8 cellular contexts compared by ENCODE assay signal in genomic region chr11:47715082-47715669, GRCh38. TPM values are rescaled to one million over a fixed set of nuclear protein-coding genes. Genes with fewer than 3 reads are reported as not detected.
DNase-seq lines count a peak whose midpoint lies in the region; ATAC-seq and TF ChIP-seq lines count a peak whose summit lies in the region.

Gene AGBL2 (minus strand): TSS chr11:47715369. CDS start chr11:47714650, 719 bp downstream.

- peak; percentile 46 for DNase-seq in DMS79 (lab: John Stamatoyannopoulos, UW)
- DNase-seq in SHP77 (lab: John Stamatoyannopoulos, UW), result peak; percentile 83 to 89
- peak; percentile 87 for DNase-seq in activated naive CD4-positive, alpha-beta T cell treated with anti-CD3 and anti-CD28 coated beads for 36 hours
- peak; percentile 74 for DNase-seq in glomerular visceral epithelial cell (ENCODE audit: extremely low spot score)
- peak; percentile 90 for DNase-seq in osteoblast (ENCODE audit: insufficient read length, low spot score, missing footprints)
- peak; percentile 78 for DNase-seq in testis

- H4K20me1 ChIP-seq in KMS-11 (ENCODE audit: insufficient read depth) (no peaks in the 10 kb centered on the region), osteoblast (ENCODE audit: insufficient read depth, low read length) (peaks cover 3% of the 10 kb centered on the region)

- peak within 1 kb of the TSS; percentile 70 for H2AFZ ChIP-seq in KMS-11 (ENCODE audit: low read depth)
- H2AFZ ChIP-seq in osteoblast (ENCODE audit: low read length), result peak within 1 kb of the TSS; percentile 87

- peak within 1 kb of the TSS; percentile 81 for H3K9ac ChIP-seq in KMS-11

- H3K4me1 ChIP-seq in KMS-11 (ENCODE audit: low read depth, poor library complexity, severe bottlenecking) (peaks cover 48% of the 10 kb centered on the region), osteoblast (ENCODE audit: insufficient read depth, low read length) (peaks cover 7% of the 10 kb centered on the region), testis (peaks cover 7% of the 10 kb centered on the region)

- H3K27me3 ChIP-seq in KMS-11 (ENCODE audit: insufficient read depth, low read depth) (no peaks in the 10 kb centered on the region), osteoblast (ENCODE audit: insufficient read depth, low read length) (no peaks in the 10 kb centered on the region), testis (no peaks in the 10 kb centered on the region)

- H3K4me3 Mint-ChIP-seq in activated naive CD4-positive, alpha-beta T cell treated with anti-CD3 and anti-CD28 coated beads for 36 hours, result peak within 1 kb of the TSS; percentile 91

- CTCF ChIA-PET in activated naive CD4-positive, alpha-beta T cell treated with anti-CD3 and anti-CD28 coated beads for 36 hours (lab: Charles Lee), result interaction anchor here (0.8 to 1.5 kb wide), 3 partner anchors 10 to 135 kb away, joined by 3 to 4 read pairs (median 4); partner anchors contain the start of gene NUP160

- intact Hi-C loops in activated naive CD4-positive, alpha-beta T cell treated with anti-CD3 and anti-CD28 coated beads for 36 hours (cut with micrococcal nuclease), result loop anchor here (1.0 to 2.0 kb wide), 5 partner anchors 52 to 289 kb away; partner anchors contain the start of genes FNBP4, KBTBD4, MTCH2 and NDUFS3
- intact Hi-C loops in testis (cut with DNase I; ENCODE audit: low total_unique reads), result no loop called here

- H3K36me3 ChIP-seq in KMS-11 (ENCODE audit: insufficient read depth), result peaks cover 10% of the 10 kb centered on the region; the same call in 1 of the 2 replicates
- peaks cover 42% of the 10 kb centered on the region for H3K36me3 ChIP-seq in osteoblast (ENCODE audit: insufficient read depth, low read length)
- H3K36me3 ChIP-seq in testis (ENCODE audit: low read depth, missing control alignments), result no peaks in the 10 kb centered on the region

- TF ChIP-seq CTCF in KMS-11 (conservative IDR thresholded peaks at IDR 0.05; ENCODE audit: low read depth, low read length) (no peak), osteoblast (IDR thresholded peaks at IDR 0.05; ENCODE audit: extremely low read depth, low read depth, low read length) (no peak), testis (IDR thresholded peaks at IDR 0.05) (no peak)

- H3K4me3 ChIP-seq in KMS-11 (IDR thresholded peaks at IDR 0.05; ENCODE audit: insufficient read depth, low read depth, low read length) (no peak within 1 kb of the TSS), osteoblast (ENCODE audit: insufficient read depth, low read length) (peak within 1 kb of the TSS; percentile 88), testis (peak within 1 kb of the TSS; percentile 65 to 92)

- H3K9me3 Mint-ChIP-seq in activated naive CD4-positive, alpha-beta T cell treated with anti-CD3 and anti-CD28 coated beads for 36 hours, result no peaks in the 10 kb centered on the region

- peaks cover 16% of the 10 kb centered on the region for H3K4me1 Mint-ChIP-seq in activated naive CD4-positive, alpha-beta T cell treated with anti-CD3 and anti-CD28 coated beads for 36 hours (ENCODE audit: low read depth)

- H3K79me2 ChIP-seq in KMS-11 (ENCODE audit: insufficient read depth, low read depth) (no peaks in the 10 kb centered on the region), osteoblast (ENCODE audit: insufficient read depth, low read length) (peaks cover 3% of the 10 kb centered on the region)

- no peak for TF ChIP-seq POLR2A in testis (IDR thresholded peaks at IDR 0.05)

- peak within 1 kb of the TSS; percentile 62 for H3K27ac ChIP-seq in KMS-11
- peak within 1 kb of the TSS; percentile 78 for H3K27ac ChIP-seq in osteoblast (ENCODE audit: low read depth, low read length)
- peak within 1 kb of the TSS; percentile 62 to 63 for H3K27ac ChIP-seq in testis

- H3K27me3 Mint-ChIP-seq in activated naive CD4-positive, alpha-beta T cell treated with anti-CD3 and anti-CD28 coated beads for 36 hours (ENCODE audit: low read depth), result no peaks in the 10 kb centered on the region

- 1% methylated on average over 31 to 35 of the region's 35 CpGs for whole genome bisulfite sequencing in testis, 2 donors

- peak within 1 kb of the TSS; percentile 94 for H3K27ac Mint-ChIP-seq in activated naive CD4-positive, alpha-beta T cell treated with anti-CD3 and anti-CD28 coated beads for 36 hours

- ATAC-seq in GM21619 (IDR thresholded peaks at IDR 0.05; ENCODE audit: unreplicated experiment), result peak; percentile 98

- H3K4me2 ChIP-seq in KMS-11, result peak within 1 kb of the TSS; percentile 91
- H3K4me2 ChIP-seq in osteoblast (ENCODE audit: insufficient read depth, low read length), result peak within 1 kb of the TSS; percentile 89

- peaks cover 12% of the 10 kb centered on the region for H3K36me3 Mint-ChIP-seq in activated naive CD4-positive, alpha-beta T cell treated with anti-CD3 and anti-CD28 coated beads for 36 hours (ENCODE audit: low read depth)

- H3K9me3 ChIP-seq in osteoblast (ENCODE audit: low read depth, low read length), result no peaks in the 10 kb centered on the region
- H3K9me3 ChIP-seq in testis, result no peaks in the 10 kb centered on the region

RNA-seq across cellular contexts. Expression of gene AGBL2, which starts in this region (rescaled TPM):
- 1 to 10 TPM; 1.3 to 2.2 TPM for total RNA-seq in activated naive CD4-positive, alpha-beta T cell treated with anti-CD3 and anti-CD28 coated beads for 36 hours
- total RNA-seq in osteoblast (2.2 and 2.4 TPM in 2 replicates), testis (10 to 100 TPM; 25.8 to 40.6 TPM)
- 65.2 TPM for polyA plus RNA-seq in testis (ENCODE audit: insufficient read depth, low read depth, low replicate concordance)
